Comparison of ENCODE assay signal across 15 cellular contexts in genomic region chr5:150384701-150385100, GRCh38. TPM values are rescaled to one million over a fixed set of nuclear protein-coding genes. Genes with fewer than 3 reads are reported as not detected.
DNase-seq lines count a peak whose midpoint lies in the region; ATAC-seq and TF ChIP-seq lines count a peak whose summit lies in the region.
"Had no signal": no experiment of that assay in that cellular context is flagged by ENCODE, and none has a peak within 500 bp of the region (broad histone marks: within the 10 kb centered on the region; RNA-seq: fewer than 3 reads in every experiment).

No MANE protein-coding gene starts in this region.

- ATAC-seq in stimulated activated naive B cell treated with anti-CD40 and anti-IgM and Interleukin-4, amounts not matched to agents 10 μg/mL and 1 μg/mL and 100 μg/mL, for 72 hours (replicated peaks): no peak
- ATAC-seq in GM18511 (IDR thresholded peaks at IDR 0.05; ENCODE audit: unreplicated experiment): no peak
- ATAC-seq: CD8-positive, alpha-beta T cell had no signal

- no peak overlapping the region for H3K4me3 Mint-ChIP-seq in stimulated activated naive B cell treated with anti-CD40 and anti-IgM and Interleukin-4, amounts not matched to agents 10 μg/mL and 1 μg/mL and 100 μg/mL, for 72 hours
- H3K4me3 Mint-ChIP-seq: B cell; CD14-positive monocyte; CD8-positive, alpha-beta T cell had no signal

- H3K36me3 ChIP-seq in BLaER1 treated with 17β-estradiol and CSF1 and Interleukin-3, amounts not matched to agents 10 nM and 100 nM: peaks cover 97 to 100% (median 99%) of the 10 kb centered on the region in 11 experiments

- intact Hi-C loops in dorsolateral prefrontal cortex (cut with DNase I): no loop called here

- H3K27me3 ChIP-seq in BLaER1 treated with 17β-estradiol and CSF1 and Interleukin-3, amounts not matched to agents 10 nM and 100 nM: no peaks in the 10 kb centered on the region
- H3K27me3 ChIP-seq in dorsolateral prefrontal cortex: no peaks in the 10 kb centered on the region

- H3K4me1 ChIP-seq in BLaER1 treated with 17β-estradiol and CSF1 and Interleukin-3, amounts not matched to agents 10 nM and 100 nM: peaks cover 13 to 51% (median 47%) of the 10 kb centered on the region in 10 experiments

- peaks cover 26 to 50% of the 10 kb centered on the region in 2 donors for H3K36me3 Mint-ChIP-seq in stimulated activated naive B cell treated with anti-CD40 and anti-IgM and Interleukin-4, amounts not matched to agents 10 μg/mL and 1 μg/mL and 100 μg/mL, for 72 hours

- DNase-seq in dorsolateral prefrontal cortex (no peak), NCI-H524 treated with DMSO at 0.1 percent for 48 hours (lab: John Stamatoyannopoulos, UW) (no peak), mucosa of gallbladder (ENCODE audit: low spot score) (no peak)
- DNase-seq in stimulated activated naive B cell treated with anti-CD40 and anti-IgM and Interleukin-4, amounts not matched to agents 10 μg/mL and 1 μg/mL and 100 μg/mL, for 72 hours: no peak
- DNase-seq: CD8-positive, alpha-beta T cell; COR-L47; DMS153; DMS79 treated with DMSO at 0.1 percent for 48 hours; GDM1; GM23248 had no signal

- H3K4me2 ChIP-seq in BLaER1 treated with 17β-estradiol and CSF1 and Interleukin-3, amounts not matched to agents 10 nM and 100 nM: peak overlapping the region in 10 of 11 experiments; percentile 28 to 85 (median 71); a peak in 18 of 22 replicates

- H3K27ac Mint-ChIP-seq in stimulated activated naive B cell treated with anti-CD40 and anti-IgM and Interleukin-4, amounts not matched to agents 10 μg/mL and 1 μg/mL and 100 μg/mL, for 72 hours: peak overlapping the region; percentile 31
- H3K27ac Mint-ChIP-seq: CD8-positive, alpha-beta T cell had no signal

- TF ChIP-seq CTCF in VCaP (conservative IDR thresholded peaks at IDR 0.05): no peak
- TF ChIP-seq CTCF in dorsolateral prefrontal cortex (IDR thresholded peaks at IDR 0.05 in 54 of 56, conservative IDR thresholded peaks at IDR 0.05 in 2 of 56; ENCODE audit: low read depth in 1 of 56, partially characterized antibody in 56 of 56): no peak

- H3K4me3 ChIP-seq in BLaER1 treated with 17β-estradiol and CSF1 and Interleukin-3, amounts not matched to agents 10 nM and 100 nM: peak overlapping the region in 1 of 10 experiments; percentile 24; a peak in 1 of 20 replicates
- no peak overlapping the region for H3K4me3 ChIP-seq in dorsolateral prefrontal cortex
- H3K4me3 ChIP-seq: GM23248 had no signal

- H4K20me1 ChIP-seq in BLaER1 treated with 17β-estradiol and CSF1 and Interleukin-3, amounts not matched to agents 10 nM and 100 nM: peaks cover 0 to 96% (median 54%) of the 10 kb centered on the region in 11 experiments; a peak in 17 of 22 replicates

- no peaks in the 10 kb centered on the region for H3K9me3 ChIP-seq in BLaER1 treated with 17β-estradiol and CSF1 and Interleukin-3, amounts not matched to agents 10 nM and 100 nM (replicated peaks in 1 of 11)

- no peaks in the 10 kb centered on the region for H3K27me3 Mint-ChIP-seq in stimulated activated naive B cell treated with anti-CD40 and anti-IgM and Interleukin-4, amounts not matched to agents 10 μg/mL and 1 μg/mL and 100 μg/mL, for 72 hours
- H3K27me3 Mint-ChIP-seq: B cell had no signal

- peak overlapping the region in 7 of 11 experiments; percentile 3 to 49 (median 38); a peak in 8 of 22 replicates for H3K27ac ChIP-seq in BLaER1 treated with 17β-estradiol and CSF1 and Interleukin-3, amounts not matched to agents 10 nM and 100 nM
- H3K27ac ChIP-seq in VCaP (peak overlapping the region; percentile 80; the same call in 1 of the 2 replicates), dorsolateral prefrontal cortex (peak overlapping the region in 50 of 59 donors; percentile 3 to 88 (median 70))
- H3K27ac ChIP-seq: GM23248 had no signal

- H3K4me1 Mint-ChIP-seq in stimulated activated naive B cell treated with anti-CD40 and anti-IgM and Interleukin-4, amounts not matched to agents 10 μg/mL and 1 μg/mL and 100 μg/mL, for 72 hours: peaks cover 0 to 5% of the 10 kb centered on the region in 2 donors
- H3K4me1 Mint-ChIP-seq: B cell, CD14-positive monocyte had no signal

- H3K9me3 Mint-ChIP-seq in stimulated activated naive B cell treated with anti-CD40 and anti-IgM and Interleukin-4, amounts not matched to agents 10 μg/mL and 1 μg/mL and 100 μg/mL, for 72 hours: no peaks in the 10 kb centered on the region
- H3K9me3 Mint-ChIP-seq: CD8-positive, alpha-beta T cell had no signal

- peak overlapping the region in 9 of 11 experiments; percentile 2 to 67 (median 47); a peak in 15 of 22 replicates for H3K9ac ChIP-seq in BLaER1 treated with 17β-estradiol and CSF1 and Interleukin-3, amounts not matched to agents 10 nM and 100 nM
- H3K9ac ChIP-seq: GM23248 had no signal

RNA-seq across cellular contexts. Expression of gene TCOF1, which starts 27.2 kb away (rescaled TPM):
- total RNA-seq in dorsolateral prefrontal cortex: 10 to 100 TPM; 26.4 to 51.1 (median 35.9) TPM
- total RNA-seq in mucosa of gallbladder: 29.4 TPM

RNA-seq across cellular contexts. Expression of gene CD74, which starts 28.0 kb away (rescaled TPM):
- total RNA-seq in dorsolateral prefrontal cortex (100 to 1,000 TPM in 114 of 120 experiments, 10 to 100 TPM in 6; 51.8 to 687 (median 224) TPM), mucosa of gallbladder (1,336 TPM)
- total RNA-seq: GM23248 had no signal
